ENCODE assay signal across 13 cellular contexts in genomic region chr11:76767659-76768058, GRCh38. TPM values are rescaled to one million over a fixed set of nuclear protein-coding genes. Genes with fewer than 3 reads are reported as not detected.
DNase-seq lines count a peak whose midpoint lies in the region; ATAC-seq, FAIRE-seq and TF ChIP-seq lines count a peak whose summit lies in the region.
"Had no signal": no experiment of that assay in that cellular context is flagged by ENCODE, and none has a peak within 500 bp of the region (broad histone marks: within the 10 kb centered on the region; RNA-seq: fewer than 3 reads in every experiment).

No MANE protein-coding gene starts in this region.

- H2AFZ ChIP-seq in MM.1S (ENCODE audit: low read length): peak overlapping the region; percentile 57; the same call in 1 of the 2 replicates
- H2AFZ ChIP-seq in H1 (ENCODE audit: low read length): no peak overlapping the region
- H2AFZ ChIP-seq in neuronal stem cell (ENCODE audit: low read length): peak overlapping the region; percentile 27

- no peaks in the 10 kb centered on the region for H3K9me2 ChIP-seq in MM.1S (replicated peaks; ENCODE audit: insufficient read depth, low read length)

- H4K8ac ChIP-seq in H1 (ENCODE audit: extremely low read depth, insufficient read depth, low read length) (no peak overlapping the region), neuronal stem cell (ENCODE audit: low read depth, low read length) (peak overlapping the region; percentile 29)

- POLR2A ChIA-PET in H1 (lab: Charles Lee; ENCODE audit: partially characterized antibody): interaction anchor here (0.6 kb wide), 1 partner anchor 986 kb away, joined by 3 read pairs; no protein-coding TSS in a partner anchor

- H2BK120ac ChIP-seq in H1 (replicated peaks; ENCODE audit: low read depth, low read length): no peak overlapping the region
- no peak overlapping the region for H2BK120ac ChIP-seq in neuronal stem cell (ENCODE audit: low read depth, low read length)

- no peak overlapping the region for H4K91ac ChIP-seq in H1 (replicated peaks; ENCODE audit: insufficient read length, low read length)
- H4K91ac ChIP-seq in neuronal stem cell (ENCODE audit: low read depth, low read length, poor library complexity): no peak overlapping the region

- no peak for FAIRE-seq in H1 (lab: Jason Lieb, UNC)
- FAIRE-seq: GM12891, K562 had no signal

- TF ChIP-seq POLR2A in H1 (IDR thresholded peaks at IDR 0.05; ENCODE audit: control extremely low read depth in 1 of 2, low read depth in 2 of 2, low read length in 2 of 2): no peak

- no peak for ATAC-seq in activated T-cell treated with anti-CD3 and anti-CD28 coated beads, Interleukin-2, amount 50 U/mL, for 72 hours (replicated peaks in 1 of 2)

- H3K27me3 ChIP-seq in BLaER1: no peaks in the 10 kb centered on the region
- no peaks in the 10 kb centered on the region for H3K27me3 ChIP-seq in MM.1S (replicated peaks; ENCODE audit: insufficient read depth, low read length)
- H3K27me3 ChIP-seq in H1 (replicated peaks in 1 of 4; ENCODE audit: control insufficient read depth in 3 of 4, extremely low read depth in 1 of 4, insufficient read depth in 3 of 4, low read length in 3 of 4): no peaks in the 10 kb centered on the region; a peak in 1 of 7 replicates
- H3K27me3 ChIP-seq in neuronal stem cell (ENCODE audit: control insufficient read depth in 3 of 3, insufficient read depth in 3 of 3, low read depth in 1 of 3, low read length in 3 of 3): no peaks in the 10 kb centered on the region
- H3K27me3 ChIP-seq: gastrocnemius medialis had no signal

- no peak overlapping the region for H3K4ac ChIP-seq in H1 (replicated peaks; ENCODE audit: insufficient read length, low read depth, low read length)
- H3K4ac ChIP-seq in neuronal stem cell (ENCODE audit: low read length): no peak overlapping the region

- no peaks in the 10 kb centered on the region for H3K36me3 Mint-ChIP-seq in activated T-cell treated with anti-CD3 and anti-CD28 coated beads, Interleukin-2, amount 50 U/mL, for 72 hours (ENCODE audit: insufficient read depth in 2 of 2)

- H2AK5ac ChIP-seq in H1 (ENCODE audit: low read depth, low read length) (no peak overlapping the region), neuronal stem cell (ENCODE audit: low read depth, low read length) (peak overlapping the region; percentile 38)

- H3K27me3 Mint-ChIP-seq in activated T-cell treated with anti-CD3 and anti-CD28 coated beads, Interleukin-2, amount 50 U/mL, for 72 hours (ENCODE audit: low read depth): no peaks in the 10 kb centered on the region
- H3K27me3 Mint-ChIP-seq: activated T-cell treated with anti-CD3 and anti-CD28 coated beads, Interleukin-2, amount 50 U/mL, for 24 hours had no signal

- H3K18ac ChIP-seq in H1 (ENCODE audit: extremely low read depth, low read length) (peak overlapping the region; percentile 49), neuronal stem cell (ENCODE audit: low read length) (peak overlapping the region; percentile 55)

- H3K79me2 ChIP-seq in MM.1S (ENCODE audit: low read length) (no peaks in the 10 kb centered on the region), H1 (ENCODE audit: control insufficient read depth in 1 of 2, insufficient read depth in 2 of 2, low read length in 2 of 2) (no peaks in the 10 kb centered on the region)

- WGBS in H1 (ENCODE audit: extremely low coverage in 1 of 2, insufficient coverage in 1 of 2, insufficient read length in 1 of 2, insufficient replicate concordance in 2 of 2, low coverage in 1 of 2, low lambda C conversion rate in 2 of 2, missing lambda C conversion rate in 1 of 2), 2 experiments: 84% methylated on average over 5 of the region's 5 CpGs; no CpG with 5 or more reads in 1 of the 2 experiments
- no CpG with 5 or more reads among the region's 5 CpGs for WGBS in neuronal stem cell (ENCODE audit: extremely low coverage in 2 of 2, insufficient read length in 2 of 2, insufficient replicate concordance in 1 of 2), 2 donors

- TF ChIP-seq EP300 in H1 (IDR thresholded peaks at IDR 0.05; ENCODE audit: borderline replicate concordance in 1 of 2, low read depth in 2 of 2, low read length in 2 of 2): no peak

- H4K5ac ChIP-seq in H1 (ENCODE audit: insufficient read length, low read depth, low read length): no peak overlapping the region

- H3K4me1 Mint-ChIP-seq in activated T-cell treated with anti-CD3 and anti-CD28 coated beads, Interleukin-2, amount 50 U/mL, for 72 hours (ENCODE audit: low read depth): peaks cover 21% of the 10 kb centered on the region

- peak overlapping the region; percentile 72 for H3K27ac ChIP-seq in BLaER1
- H3K27ac ChIP-seq in MM.1S (ENCODE audit: low read length): peak overlapping the region; percentile 79; the same call in 1 of the 2 replicates
- no peak overlapping the region for H3K27ac ChIP-seq in H1 (ENCODE audit: low read depth, low read length)
- H3K27ac ChIP-seq in neuronal stem cell (replicated peaks; ENCODE audit: low read length): no peak overlapping the region

- no peak overlapping the region for H3K23ac ChIP-seq in H1 (ENCODE audit: insufficient read length)
- H3K23ac ChIP-seq in neuronal stem cell (ENCODE audit: low read depth, low read length, poor library complexity): no peak overlapping the region

- H3K27ac Mint-ChIP-seq in activated T-cell treated with anti-CD3 and anti-CD28 coated beads, Interleukin-2, amount 50 U/mL, for 72 hours: no peak overlapping the region
- H3K27ac Mint-ChIP-seq: activated T-cell treated with anti-CD3 and anti-CD28 coated beads, Interleukin-2, amount 50 U/mL, for 24 hours had no signal

- H2BK20ac ChIP-seq in H1 (ENCODE audit: low read length): no peak overlapping the region

- H3K56ac ChIP-seq in H1 (replicated peaks; ENCODE audit: insufficient read length, low read depth, low read length): no peak overlapping the region

- H2BK15ac ChIP-seq in H1 (ENCODE audit: low read length) (peak overlapping the region; percentile 95; the same call in 1 of the 2 replicates), neuronal stem cell (ENCODE audit: low read length) (peak overlapping the region; percentile 30)

- H3K14ac ChIP-seq in H1 (ENCODE audit: insufficient read length) (no peak overlapping the region), neuronal stem cell (ENCODE audit: low read length) (no peak overlapping the region)

- no peaks in the 10 kb centered on the region for H3K36me3 ChIP-seq in BLaER1
- H3K36me3 ChIP-seq in MM.1S (replicated peaks; ENCODE audit: insufficient read depth, low read length): no peaks in the 10 kb centered on the region
- no peaks in the 10 kb centered on the region for H3K36me3 ChIP-seq in H1 (ENCODE audit: control insufficient read depth in 2 of 4, insufficient read depth in 4 of 4, low read length in 3 of 4)
- no peaks in the 10 kb centered on the region for H3K36me3 ChIP-seq in neuronal stem cell (replicated peaks in 1 of 2; ENCODE audit: control insufficient read depth in 2 of 2, insufficient read depth in 2 of 2, low read length in 2 of 2)
- H3K36me3 ChIP-seq: gastrocnemius medialis had no signal

- H3K4me1 ChIP-seq in BLaER1 (peaks cover 61% of the 10 kb centered on the region), MM.1S (ENCODE audit: low read length) (peaks cover 51% of the 10 kb centered on the region), H1 (replicated peaks in 1 of 4; ENCODE audit: control insufficient read depth in 3 of 4, insufficient read depth in 4 of 4, low read length in 3 of 4) (peaks cover 6 to 28% (median 19%) of the 10 kb centered on the region in 4 experiments), neuronal stem cell (ENCODE audit: control insufficient read depth in 2 of 2, insufficient read depth in 1 of 2, low read depth in 1 of 2, low read length in 2 of 2) (peaks cover 11 to 23% of the 10 kb centered on the region in 2 donors)

- no peaks in the 10 kb centered on the region for H3K9me3 Mint-ChIP-seq in activated T-cell treated with anti-CD3 and anti-CD28 coated beads, Interleukin-2, amount 50 U/mL, for 72 hours
- H3K9me3 Mint-ChIP-seq: activated T-cell treated with anti-CD3 and anti-CD28 coated beads, Interleukin-2, amount 50 U/mL, for 24 hours had no signal

- H3K4me2 ChIP-seq in BLaER1 (peak overlapping the region; percentile 92), MM.1S (ENCODE audit: low read depth, low read length) (peak overlapping the region; percentile 75), H1 (ENCODE audit: insufficient read depth in 1 of 2, low read depth in 2 of 2, low read length in 2 of 2) (no peak overlapping the region), neuronal stem cell (ENCODE audit: insufficient read depth, low read length, poor library complexity, severe bottlenecking) (no peak overlapping the region)

- TF ChIP-seq CTCF in MM.1S (IDR thresholded peaks at IDR 0.05; ENCODE audit: low read length) (no peak), H1 (IDR thresholded peaks at IDR 0.05; ENCODE audit: control extremely low read depth in 1 of 3, insufficient read depth in 1 of 3, low read depth in 1 of 3, low read length in 3 of 3) (no peak)

- CTCF ChIA-PET in H1 (lab: Charles Lee; ENCODE audit: partially characterized antibody): interaction anchor here (0.5 to 1.2 kb wide), 2 partner anchors 20 to 30 kb away, joined by 3 read pairs; no protein-coding TSS in a partner anchor

- H2BK12ac ChIP-seq in H1 (ENCODE audit: low read depth, low read length) (no peak overlapping the region), neuronal stem cell (ENCODE audit: low read length) (no peak overlapping the region)

- H3K23me2 ChIP-seq in H1 (ENCODE audit: low read depth, low read length): no peaks in the 10 kb centered on the region

- H3K79me1 ChIP-seq in H1 (ENCODE audit: low read depth, low read length): no peaks in the 10 kb centered on the region
- H3K79me1 ChIP-seq in neuronal stem cell (ENCODE audit: low read depth, low read length): peaks cover 5% of the 10 kb centered on the region

- no peaks in the 10 kb centered on the region for H3K9me3 ChIP-seq in BLaER1
- H3K9me3 ChIP-seq in MM.1S (replicated peaks; ENCODE audit: insufficient read depth, low read length): no peaks in the 10 kb centered on the region
- H3K9me3 ChIP-seq in H1 (ENCODE audit: insufficient read depth in 2 of 2, low read depth in 1 of 2, low read length in 1 of 2): no peaks in the 10 kb centered on the region
- no peaks in the 10 kb centered on the region for H3K9me3 ChIP-seq in neuronal stem cell (replicated peaks in 1 of 2; ENCODE audit: control insufficient read depth in 2 of 2, insufficient read depth in 1 of 2, low read depth in 1 of 2, low read length in 2 of 2)
- H3K9me3 ChIP-seq: gastrocnemius medialis had no signal

- no peak overlapping the region for H3K4me3 ChIP-seq in BLaER1
- peak overlapping the region; percentile 33; the same call in 1 of the 2 replicates for H3K4me3 ChIP-seq in MM.1S (ENCODE audit: low read length)
- H3K4me3 ChIP-seq in H1 (ENCODE audit: extremely low read depth in 1 of 4, insufficient read depth in 2 of 4, low read depth in 3 of 4, low read length in 4 of 4): no peak overlapping the region
- no peak overlapping the region for H3K4me3 ChIP-seq in neuronal stem cell (ENCODE audit: low read length in 2 of 2)
- H3K4me3 ChIP-seq: gastrocnemius medialis, K562 had no signal

- H3F3A ChIP-seq in MM.1S (ENCODE audit: insufficient read depth, low read length): peaks cover 34% of the 10 kb centered on the region

- H4K20me1 ChIP-seq in BLaER1 (no peaks in the 10 kb centered on the region), MM.1S (ENCODE audit: insufficient read depth, low read length) (no peaks in the 10 kb centered on the region), H1 (replicated peaks in 1 of 2; ENCODE audit: control insufficient read depth in 1 of 2, insufficient read depth in 2 of 2, low read length in 2 of 2) (no peaks in the 10 kb centered on the region)

- TF ChIP-seq RAD21 in H1 (IDR thresholded peaks at IDR 0.05 in 1 of 2, conservative IDR thresholded peaks at IDR 0.05 in 1 of 2; ENCODE audit: low read depth in 2 of 2, low read length in 2 of 2): no peak

- H3K9ac ChIP-seq in BLaER1 (peak overlapping the region; percentile 64), MM.1S (ENCODE audit: low read length) (peak overlapping the region; percentile 32; the same call in 1 of the 2 replicates), H1 (replicated peaks in 1 of 4; ENCODE audit: extremely low read depth in 1 of 4, low read depth in 3 of 4, low read length in 3 of 4) (no peak overlapping the region; a peak in 1 of 7 replicates), neuronal stem cell (ENCODE audit: low read depth, low read length, poor library complexity) (no peak overlapping the region)

- DNase-seq in MM.1S (no peak), H1 (ENCODE audit: low read depth in 1 of 2, low spot score in 2 of 2) (no peak), neuronal stem cell (ENCODE audit: low spot score) (no peak), putamen (ENCODE audit: low spot score) (no peak), nucleus accumbens (lab: John Stamatoyannopoulos, UW) (no peak), NCI-H774 (lab: John Stamatoyannopoulos, UW) (no peak)
- DNase-seq in activated T-cell treated with anti-CD3 and anti-CD28 coated beads, Interleukin-2, amount 50 U/mL, for 72 hours: no peak
- DNase-seq: activated T-cell treated with anti-CD3 and anti-CD28 coated beads, Interleukin-2, amount 50 U/mL, for 24 hours; NCI-H526 treated with DMSO at 0.1 percent for 48 hours had no signal

- H2BK5ac ChIP-seq in H1 (ENCODE audit: low read depth, low read length): 0 out of 2 replicates have a peak overlapping the region, but pooled peaks have one; percentile 5
- no peak overlapping the region for H2BK5ac ChIP-seq in neuronal stem cell (ENCODE audit: low read length)

- H3K4me3 Mint-ChIP-seq in activated T-cell treated with anti-CD3 and anti-CD28 coated beads, Interleukin-2, amount 50 U/mL, for 72 hours: no peak overlapping the region
- H3K4me3 Mint-ChIP-seq: activated T-cell treated with anti-CD3 and anti-CD28 coated beads, Interleukin-2, amount 50 U/mL, for 24 hours had no signal

RNA-seq across cellular contexts. Expression of gene TSKU, which starts 15.5 kb away (rescaled TPM):
- 22.8 TPM in 2 replicates for total RNA-seq in H1 (2021; fragmentation: NEBNext Ultra II Directional; extraction: Animal tissue kit (Norgen Biotek cat#: 25700))
- 28.4 and 40.7 TPM in 2 replicates for polyA plus RNA-seq in H1 (2011; rRNA removed)
- polyA plus RNA-seq in H1 (2011; cell fraction: cytosol; rRNA removed): 18.1 TPM
- polyA plus RNA-seq in H1 (2011; cell fraction: nucleus; rRNA removed): 34.2 TPM
- 15.8 to 27.1 TPM (median 20.7 TPM) in 4 replicates for polyA plus RNA-seq in H1 (2012, experiment 1 of 2)
- 22.0 TPM for polyA plus RNA-seq in H1 (2012, experiment 2 of 2)
- polyA plus RNA-seq in H1 (2013, experiment 1 of 2): 21.4 TPM
- polyA plus RNA-seq in H1 (2013, experiment 2 of 2): 23.8 TPM
- 21.7 and 33.3 TPM in 2 replicates for polyA minus RNA-seq in H1 (2011; rRNA and poly(A)+ RNA removed)
- 17.2 TPM for polyA minus RNA-seq in H1 (2011; cell fraction: cytosol; rRNA and poly(A)+ RNA removed)
- polyA minus RNA-seq in H1 (2011; cell fraction: nucleus; rRNA and poly(A)+ RNA removed): 27.5 TPM
- 12.1 TPM for polyA plus RNA-seq in neuronal stem cell (2013, experiment 1 of 2)
- polyA plus RNA-seq in neuronal stem cell (2013, experiment 2 of 2): 11.9 TPM
- total RNA-seq in activated T-cell treated with anti-CD3 and anti-CD28 coated beads, Interleukin-2, amount 50 U/mL, for 72 hours: 1 to 10 TPM; 1.4 to 3.6 TPM

Comparison
In these comparisons a context has a peak if more than half of its experiments do, and no peak if none do; other contexts are left out.
1. H3K27ac ChIP-seq: peak in BLaER1 (single experiment) and MM.1S (single experiment); none in H1 (single experiment) and neuronal stem cell (single experiment).
2. H3K4me2 ChIP-seq: peak in BLaER1 (single experiment) and MM.1S (single experiment); none in H1 (0 of 2) and neuronal stem cell (single experiment).
3. H3K9ac ChIP-seq: peak in BLaER1 (single experiment) and MM.1S (single experiment); none in H1 (0 of 4) and neuronal stem cell (single experiment).